Comparison of ENCODE assay signal across 9 cellular contexts in genomic region chr12:64824500-64825142, GRCh38. TPM values are rescaled to one million over a fixed set of nuclear protein-coding genes. Genes with fewer than 3 reads are reported as not detected.
DNase-seq lines count a peak whose midpoint lies in the region; ATAC-seq, FAIRE-seq and TF ChIP-seq lines count a peak whose summit lies in the region.
"Had no signal": no experiment of that assay in that cellular context is flagged by ENCODE, and none has a peak within 500 bp of the region (broad histone marks: within the 10 kb centered on the region; RNA-seq: fewer than 3 reads in every experiment).

A gene with protein sequence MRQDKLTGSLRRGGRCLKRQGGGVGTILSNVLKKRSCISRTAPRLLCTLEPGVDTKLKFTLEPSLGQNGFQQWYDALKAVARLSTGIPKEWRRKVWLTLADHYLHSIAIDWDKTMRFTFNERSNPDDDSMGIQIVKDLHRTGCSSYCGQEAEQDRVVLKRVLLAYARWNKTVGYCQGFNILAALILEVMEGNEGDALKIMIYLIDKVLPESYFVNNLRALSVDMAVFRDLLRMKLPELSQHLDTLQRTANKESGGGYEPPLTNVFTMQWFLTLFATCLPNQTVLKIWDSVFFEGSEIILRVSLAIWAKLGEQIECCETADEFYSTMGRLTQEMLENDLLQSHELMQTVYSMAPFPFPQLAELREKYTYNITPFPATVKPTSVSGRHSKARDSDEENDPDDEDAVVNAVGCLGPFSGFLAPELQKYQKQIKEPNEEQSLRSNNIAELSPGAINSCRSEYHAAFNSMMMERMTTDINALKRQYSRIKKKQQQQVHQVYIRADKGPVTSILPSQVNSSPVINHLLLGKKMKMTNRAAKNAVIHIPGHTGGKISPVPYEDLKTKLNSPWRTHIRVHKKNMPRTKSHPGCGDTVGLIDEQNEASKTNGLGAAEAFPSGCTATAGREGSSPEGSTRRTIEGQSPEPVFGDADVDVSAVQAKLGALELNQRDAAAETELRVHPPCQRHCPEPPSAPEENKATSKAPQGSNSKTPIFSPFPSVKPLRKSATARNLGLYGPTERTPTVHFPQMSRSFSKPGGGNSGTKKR (plus strand): TSS chr12:64824647. CDS start chr12:64824880, 233 bp downstream.

- CTCF ChIA-PET in AG04449 (lab: Yijun Ruan, JAX): interaction anchor here (0.5 to 1.2 kb wide), 3 partner anchors 23 to 29 kb away, joined by 3 read pairs; no protein-coding TSS in a partner anchor
- CTCF ChIA-PET in activated B cell treated with CpG ODN at 0.5 μM for 24 hours (lab: Charles Lee): no interaction called here
- CTCF ChIA-PET in H1 (lab: Charles Lee; ENCODE audit: partially characterized antibody): interaction anchor here (2.8 kb wide), 1 partner anchor 23 kb away, joined by 13 read pairs; no protein-coding TSS in a partner anchor

- no peak for TF ChIP-seq RAD21 in H1 (IDR thresholded peaks at IDR 0.05 in 1 of 2, conservative IDR thresholded peaks at IDR 0.05 in 1 of 2; ENCODE audit: low read depth in 2 of 2, low read length in 2 of 2)

- H3K27me3 Mint-ChIP-seq in activated B cell treated with CpG ODN at 0.5 μM for 24 hours: peaks cover 39% of the 10 kb centered on the region
- peaks cover 68% of the 10 kb centered on the region for H3K27me3 Mint-ChIP-seq in stimulated activated naive CD8-positive, alpha-beta T cell treated with anti-CD3 and anti-CD28 coated beads, Interleukin-15, Interleukin-2, amounts not matched to agents 100 ng/mL and 50 ng/mL, for 24 hours

- peaks cover 3% of the 10 kb centered on the region for H3K9me3 Mint-ChIP-seq in activated B cell treated with CpG ODN at 0.5 μM for 24 hours
- no peaks in the 10 kb centered on the region for H3K9me3 Mint-ChIP-seq in stimulated activated naive CD8-positive, alpha-beta T cell treated with anti-CD3 and anti-CD28 coated beads, Interleukin-15, Interleukin-2, amounts not matched to agents 100 ng/mL and 50 ng/mL, for 24 hours

- no peak for TF ChIP-seq EP300 in H1 (IDR thresholded peaks at IDR 0.05; ENCODE audit: borderline replicate concordance in 1 of 2, low read depth in 2 of 2, low read length in 2 of 2)

- H3K23ac ChIP-seq in H1 (ENCODE audit: insufficient read length) (no peak within 1 kb of the TSS), mesendoderm (ENCODE audit: low read length) (no peak within 1 kb of the TSS)

- DNase-seq in AG04449 (ENCODE audit: low read depth, low spot score) (no peak), NCI-H1105 (lab: John Stamatoyannopoulos, UW) (peak; percentile 79), activated B cell treated with CpG ODN at 0.5 μM for 24 hours (peak; percentile 16), H1 (ENCODE audit: low read depth in 1 of 2, low spot score in 2 of 2) (peak in 1 of 2 experiments; percentile 73), mesendoderm (peak; percentile 28)
- DNase-seq in NK-92 treated with Interleukin-12 subunit alpha and Interleukin-12 subunit beta, amount 100 ng/mL, for 24 hours (lab: John Stamatoyannopoulos, UW): no peak

- no peak within 1 kb of the TSS for H2AK5ac ChIP-seq in H1 (ENCODE audit: low read depth, low read length)
- no peak within 1 kb of the TSS for H2AK5ac ChIP-seq in mesendoderm (ENCODE audit: low read length)

- POLR2A ChIA-PET in AG04449 (lab: Yijun Ruan, JAX): no interaction called here
- POLR2A ChIA-PET in activated B cell treated with CpG ODN at 0.5 μM for 24 hours (lab: Charles Lee): interaction anchor here (0.6 kb wide), 1 partner anchor 31 kb away, joined by 4 read pairs; no protein-coding TSS in a partner anchor
- POLR2A ChIA-PET in H1 (lab: Charles Lee; ENCODE audit: partially characterized antibody): interaction anchor here (0.6 kb wide), 1 partner anchor 17 kb away, joined by 3 read pairs; no protein-coding TSS in a partner anchor

- H2BK15ac ChIP-seq in H1 (ENCODE audit: low read length) (no peak within 1 kb of the TSS), mesendoderm (replicated peaks; ENCODE audit: low read depth) (no peak within 1 kb of the TSS)

- H3K36me3 ChIP-seq in H1 (ENCODE audit: control insufficient read depth in 2 of 4, insufficient read depth in 4 of 4, low read length in 3 of 4) (no peaks in the 10 kb centered on the region), mesendoderm (ENCODE audit: control insufficient read depth, insufficient read depth, low read length) (no peaks in the 10 kb centered on the region)

- peaks cover 17% of the 10 kb centered on the region; the same call in 1 of the 2 replicates for H3K23me2 ChIP-seq in H1 (ENCODE audit: low read depth, low read length)

- peak within 1 kb of the TSS in 2 of 4 experiments; percentile 2 to 16; a peak in 3 of 7 replicates for H3K9ac ChIP-seq in H1 (replicated peaks in 1 of 4; ENCODE audit: extremely low read depth in 1 of 4, low read depth in 3 of 4, low read length in 3 of 4)
- H3K9ac ChIP-seq in mesendoderm (ENCODE audit: low read length): no peak within 1 kb of the TSS

- H3K4me3 Mint-ChIP-seq in activated B cell treated with CpG ODN at 0.5 μM for 24 hours: peak within 1 kb of the TSS; percentile 73
- H3K4me3 Mint-ChIP-seq in stimulated activated naive CD8-positive, alpha-beta T cell treated with anti-CD3 and anti-CD28 coated beads, Interleukin-15, Interleukin-2, amounts not matched to agents 100 ng/mL and 50 ng/mL, for 24 hours: peak within 1 kb of the TSS; percentile 75

- ATAC-seq in GM19467 (IDR thresholded peaks at IDR 0.05; ENCODE audit: unreplicated experiment): peak; percentile 49
- peak; percentile 40 for ATAC-seq in activated B cell treated with CpG ODN at 0.5 μM for 24 hours (ENCODE audit: low read depth)

- H3K27ac Mint-ChIP-seq in activated B cell treated with CpG ODN at 0.5 μM for 24 hours: no peak within 1 kb of the TSS
- no peak within 1 kb of the TSS for H3K27ac Mint-ChIP-seq in stimulated activated naive CD8-positive, alpha-beta T cell treated with anti-CD3 and anti-CD28 coated beads, Interleukin-15, Interleukin-2, amounts not matched to agents 100 ng/mL and 50 ng/mL, for 24 hours

- H3K56ac ChIP-seq in H1 (replicated peaks; ENCODE audit: insufficient read length, low read depth, low read length): no peak within 1 kb of the TSS
- peak within 1 kb of the TSS; percentile 71 for H3K56ac ChIP-seq in mesendoderm (ENCODE audit: low read length)

- no peak within 1 kb of the TSS for H3K27ac ChIP-seq in H1 (ENCODE audit: low read depth, low read length)
- no peak within 1 kb of the TSS for H3K27ac ChIP-seq in mesendoderm (ENCODE audit: low read depth, low read length)

- no peaks in the 10 kb centered on the region for H3K79me2 ChIP-seq in H1 (ENCODE audit: control insufficient read depth in 1 of 2, insufficient read depth in 2 of 2, low read length in 2 of 2)
- no peaks in the 10 kb centered on the region for H3K79me2 ChIP-seq in mesendoderm (ENCODE audit: control insufficient read depth, insufficient read depth, low read length)

- H3K4me2 ChIP-seq in H1 (ENCODE audit: insufficient read depth in 1 of 2, low read depth in 2 of 2, low read length in 2 of 2) (peak within 1 kb of the TSS; percentile 96 to 99), mesendoderm (ENCODE audit: low read length) (peak within 1 kb of the TSS; percentile 76)

- no peak within 1 kb of the TSS for H2BK12ac ChIP-seq in H1 (ENCODE audit: low read depth, low read length)

- TF ChIP-seq POLR2A in H1 (IDR thresholded peaks at IDR 0.05; ENCODE audit: control extremely low read depth in 1 of 2, low read depth in 2 of 2, low read length in 2 of 2): no peak

- peak within 1 kb of the TSS; percentile 60 for H3K18ac ChIP-seq in H1 (ENCODE audit: extremely low read depth, low read length)
- H3K18ac ChIP-seq in mesendoderm (ENCODE audit: low read length): no peak within 1 kb of the TSS

- H4K20me1 ChIP-seq in H1 (replicated peaks in 1 of 2; ENCODE audit: control insufficient read depth in 1 of 2, insufficient read depth in 2 of 2, low read length in 2 of 2): peaks cover 3 to 4% of the 10 kb centered on the region in 2 experiments

- WGBS in H1 (ENCODE audit: extremely low coverage in 1 of 2, insufficient coverage in 1 of 2, insufficient read length in 1 of 2, insufficient replicate concordance in 2 of 2, low coverage in 1 of 2, low lambda C conversion rate in 2 of 2, missing lambda C conversion rate in 1 of 2), 2 experiments: 2% methylated on average over 34 of the region's 69 CpGs; no CpG with 5 or more reads in 1 of the 2 experiments
- no CpG with 5 or more reads among the region's 69 CpGs for WGBS in mesendoderm (ENCODE audit: extremely low coverage, insufficient coverage, low lambda C conversion rate)

- TF ChIP-seq CTCF in AG04449 (IDR thresholded peaks at IDR 0.05; ENCODE audit: insufficient read depth, low read length, missing control alignments) (no peak), activated B cell treated with CpG ODN at 0.5 μM for 24 hours (IDR thresholded peaks at IDR 0.05) (no peak), H1 (IDR thresholded peaks at IDR 0.05; ENCODE audit: control extremely low read depth in 1 of 3, insufficient read depth in 1 of 3, low read depth in 1 of 3, low read length in 3 of 3) (no peak)

- H3K9me3 ChIP-seq in H1 (ENCODE audit: insufficient read depth in 2 of 2, low read depth in 1 of 2, low read length in 1 of 2): no peaks in the 10 kb centered on the region

- H4K5ac ChIP-seq in H1 (ENCODE audit: insufficient read length, low read depth, low read length) (no peak within 1 kb of the TSS), mesendoderm (ENCODE audit: low read length) (no peak within 1 kb of the TSS)

- H2BK5ac ChIP-seq in H1 (ENCODE audit: low read depth, low read length) (no peak within 1 kb of the TSS), mesendoderm (ENCODE audit: low read length) (no peak within 1 kb of the TSS)

- no peak for FAIRE-seq in H1 (lab: Jason Lieb, UNC)
- FAIRE-seq: colon had no signal

- no peak within 1 kb of the TSS for H3K4ac ChIP-seq in H1 (replicated peaks; ENCODE audit: insufficient read length, low read depth, low read length)
- H3K4ac ChIP-seq in mesendoderm (ENCODE audit: low read depth, low read length): no peak within 1 kb of the TSS

- no peaks in the 10 kb centered on the region for H3K36me3 Mint-ChIP-seq in activated B cell treated with CpG ODN at 0.5 μM for 24 hours (ENCODE audit: low read depth)
- H3K36me3 Mint-ChIP-seq in stimulated activated naive CD8-positive, alpha-beta T cell treated with anti-CD3 and anti-CD28 coated beads, Interleukin-15, Interleukin-2, amounts not matched to agents 100 ng/mL and 50 ng/mL, for 24 hours (ENCODE audit: low read depth): no peaks in the 10 kb centered on the region

- H3K4me1 Mint-ChIP-seq in activated B cell treated with CpG ODN at 0.5 μM for 24 hours: peaks cover 17% of the 10 kb centered on the region
- H3K4me1 Mint-ChIP-seq in stimulated activated naive CD8-positive, alpha-beta T cell treated with anti-CD3 and anti-CD28 coated beads, Interleukin-15, Interleukin-2, amounts not matched to agents 100 ng/mL and 50 ng/mL, for 24 hours (ENCODE audit: low read depth): peaks cover 19% of the 10 kb centered on the region

- H4K8ac ChIP-seq in H1 (ENCODE audit: extremely low read depth, insufficient read depth, low read length) (peak within 1 kb of the TSS; percentile 80; the same call in 1 of the 2 replicates), mesendoderm (ENCODE audit: low read depth, low read length) (no peak within 1 kb of the TSS)

- H3K4me3 ChIP-seq in AG04449 (ENCODE audit: low read depth, low read length) (peak within 1 kb of the TSS; percentile 43), H1 (ENCODE audit: extremely low read depth in 1 of 4, insufficient read depth in 2 of 4, low read depth in 3 of 4, low read length in 4 of 4) (peak within 1 kb of the TSS; percentile 51 to 67 (median 59)), mesendoderm (ENCODE audit: low read length) (peak within 1 kb of the TSS; percentile 25)

- H3K79me1 ChIP-seq in H1 (ENCODE audit: low read depth, low read length) (no peaks in the 10 kb centered on the region), mesendoderm (ENCODE audit: low read length) (no peaks in the 10 kb centered on the region)

- intact Hi-C loops in activated B cell treated with CpG ODN at 0.5 μM for 24 hours (cut with micrococcal nuclease): no loop called here

- H2AFZ ChIP-seq in H1 (ENCODE audit: low read length): peak within 1 kb of the TSS; percentile 52

- no peak within 1 kb of the TSS for H4K91ac ChIP-seq in H1 (replicated peaks; ENCODE audit: insufficient read length, low read length)

- H2BK20ac ChIP-seq in H1 (ENCODE audit: low read length): no peak within 1 kb of the TSS

- H2BK120ac ChIP-seq in H1 (replicated peaks; ENCODE audit: low read depth, low read length) (no peak within 1 kb of the TSS), mesendoderm (ENCODE audit: low read depth, low read length) (no peak within 1 kb of the TSS)

- H3K4me1 ChIP-seq in H1 (replicated peaks in 1 of 4; ENCODE audit: control insufficient read depth in 3 of 4, insufficient read depth in 4 of 4, low read length in 3 of 4): peaks cover 0 to 17% (median 7%) of the 10 kb centered on the region in 4 experiments; a peak in 4 of 7 replicates
- peaks cover 2% of the 10 kb centered on the region for H3K4me1 ChIP-seq in mesendoderm (ENCODE audit: control insufficient read depth, low read depth, low read length)

- peaks cover 23 to 44% (median 37%) of the 10 kb centered on the region in 4 experiments for H3K27me3 ChIP-seq in H1 (replicated peaks in 1 of 4; ENCODE audit: control insufficient read depth in 3 of 4, extremely low read depth in 1 of 4, insufficient read depth in 3 of 4, low read length in 3 of 4)
- H3K27me3 ChIP-seq in mesendoderm (ENCODE audit: insufficient read depth, low read length, poor library complexity): peaks cover 25% of the 10 kb centered on the region

- no peak within 1 kb of the TSS for H3K14ac ChIP-seq in H1 (ENCODE audit: insufficient read length)

RNA-seq across cellular contexts. Expression of the gene that starts here (rescaled TPM):
- total RNA-seq in activated B cell treated with CpG ODN at 0.5 μM for 24 hours: 0.13 and 0.32 TPM in 2 replicates
- total RNA-seq in H1 (2021; fragmentation: NEBNext Ultra II Directional; extraction: Animal tissue kit (Norgen Biotek cat#: 25700)): 5.5 and 5.7 TPM in 2 replicates
- 2.8 TPM in 2 replicates for polyA plus RNA-seq in H1 (2011; rRNA removed)
- polyA plus RNA-seq in H1 (2011; cell fraction: cytosol; rRNA removed): 3.0 TPM
- 3.4 TPM for polyA plus RNA-seq in H1 (2011; cell fraction: nucleus; rRNA removed)
- 2.4 to 3.1 TPM (median 2.7 TPM) in 4 replicates for polyA plus RNA-seq in H1 (2012, experiment 1 of 2)
- polyA plus RNA-seq in H1 (2012, experiment 2 of 2): 0.26 TPM
- 1.9 TPM for polyA plus RNA-seq in H1 (2013, experiment 1 of 2)
- polyA plus RNA-seq in H1 (2013, experiment 2 of 2): 1.8 TPM
- polyA minus RNA-seq in H1 (2011; rRNA and poly(A)+ RNA removed): 6.2 and 6.6 TPM in 2 replicates
- 3.6 TPM for polyA minus RNA-seq in H1 (2011; cell fraction: cytosol; rRNA and poly(A)+ RNA removed)
- polyA minus RNA-seq in H1 (2011; cell fraction: nucleus; rRNA and poly(A)+ RNA removed): 5.9 TPM
- polyA plus RNA-seq in mesendoderm (2013, experiment 1 of 2): 1.3 TPM
- polyA plus RNA-seq in mesendoderm (2013, experiment 2 of 2): 1.1 TPM

Comparison
In these comparisons a context has a peak if more than half of its experiments do, and no peak if none do; other contexts are left out.
1. Peak in DNase-seq and ATAC-seq in activated B cell treated with CpG ODN at 0.5 μM for 24 hours; RNA of the gene not detected or under 1 TPM.
2. DNase-seq: peak in NCI-H1105 (single experiment) and mesendoderm (single experiment); none in AG04449 (single experiment) and NK-92 treated with Interleukin-12 subunit alpha and Interleukin-12 subunit beta, amount 100 ng/mL, for 24 hours (single experiment).
3. Peak in every context shown above with its lines, with median percentiles within 50 percentile points of each other: H3K4me3 ChIP-seq.